ENCODE assay signal across 1 cellular context in the genomic region with DNA sequence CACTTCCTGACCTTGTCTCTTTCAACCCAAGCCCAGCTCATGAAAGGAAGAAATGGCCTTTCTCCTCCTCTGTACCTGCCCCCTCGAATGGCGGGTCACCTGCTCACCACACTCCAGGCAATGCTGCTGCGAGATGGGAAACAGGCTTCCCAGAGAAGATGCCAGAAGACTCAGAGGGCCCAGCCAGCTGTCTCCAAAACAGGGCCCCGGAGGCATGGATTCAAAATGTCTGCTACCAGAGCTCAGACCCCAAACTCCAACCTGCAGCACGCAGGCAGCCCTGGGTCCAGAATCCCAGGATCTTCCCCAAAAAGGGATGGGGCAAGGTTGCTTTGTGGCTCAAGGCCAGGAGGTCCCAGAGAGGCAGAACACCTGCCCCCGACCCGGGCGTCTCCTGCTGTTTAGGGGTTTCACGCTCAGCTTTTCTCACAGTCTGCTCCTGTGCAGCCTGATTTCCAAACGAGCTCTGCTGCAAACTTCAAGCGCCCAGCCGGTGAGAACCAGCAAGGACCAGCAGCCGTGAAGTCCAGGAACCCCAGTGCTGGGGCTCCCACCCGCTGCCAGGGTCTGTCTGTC.
TF ChIP-seq lines count a peak whose summit lies in the region.

No MANE protein-coding gene starts in this region.

TF ChIP-seq in WTC11, 78 proteins besides CTCF, POLR2A, EP300 and RAD21 (continued from another document):
- TF ChIP-seq, protein P1, sequence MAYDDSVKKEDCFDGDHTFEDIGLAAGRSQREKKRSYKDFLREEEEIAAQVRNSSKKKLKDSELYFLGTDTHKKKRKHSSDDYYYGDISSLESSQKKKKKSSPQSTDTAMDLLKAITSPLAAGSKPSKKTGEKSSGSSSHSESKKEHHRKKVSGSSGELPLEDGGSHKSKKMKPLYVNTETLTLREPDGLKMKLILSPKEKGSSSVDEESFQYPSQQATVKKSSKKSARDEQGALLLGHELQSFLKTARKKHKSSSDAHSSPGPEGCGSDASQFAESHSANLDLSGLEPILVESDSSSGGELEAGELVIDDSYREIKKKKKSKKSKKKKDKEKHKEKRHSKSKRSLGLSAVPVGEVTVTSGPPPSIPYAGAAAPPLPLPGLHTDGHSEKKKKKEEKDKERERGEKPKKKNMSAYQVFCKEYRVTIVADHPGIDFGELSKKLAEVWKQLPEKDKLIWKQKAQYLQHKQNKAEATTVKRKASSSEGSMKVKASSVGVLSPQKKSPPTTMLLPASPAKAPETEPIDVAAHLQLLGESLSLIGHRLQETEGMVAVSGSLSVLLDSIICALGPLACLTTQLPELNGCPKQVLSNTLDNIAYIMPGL (CRISPR knock-in tag; IDR thresholded peaks at IDR 0.05): no peak
- TF ChIP-seq CREB1 (CRISPR knock-in tag; IDR thresholded peaks at IDR 0.05): no peak
- TF ChIP-seq CDX4 (CRISPR knock-in tag; IDR thresholded peaks at IDR 0.05; ENCODE audit: borderline replicate concordance): no peak
- no peak for TF ChIP-seq PRDM15 (CRISPR knock-in tag; IDR thresholded peaks at IDR 0.05)
- TF ChIP-seq ZNF281 (CRISPR knock-in tag; IDR thresholded peaks at IDR 0.05): no peak
- TF ChIP-seq ZSCAN18 (CRISPR knock-in tag; IDR thresholded peaks at IDR 0.05): no peak
- TF ChIP-seq, protein P2, sequence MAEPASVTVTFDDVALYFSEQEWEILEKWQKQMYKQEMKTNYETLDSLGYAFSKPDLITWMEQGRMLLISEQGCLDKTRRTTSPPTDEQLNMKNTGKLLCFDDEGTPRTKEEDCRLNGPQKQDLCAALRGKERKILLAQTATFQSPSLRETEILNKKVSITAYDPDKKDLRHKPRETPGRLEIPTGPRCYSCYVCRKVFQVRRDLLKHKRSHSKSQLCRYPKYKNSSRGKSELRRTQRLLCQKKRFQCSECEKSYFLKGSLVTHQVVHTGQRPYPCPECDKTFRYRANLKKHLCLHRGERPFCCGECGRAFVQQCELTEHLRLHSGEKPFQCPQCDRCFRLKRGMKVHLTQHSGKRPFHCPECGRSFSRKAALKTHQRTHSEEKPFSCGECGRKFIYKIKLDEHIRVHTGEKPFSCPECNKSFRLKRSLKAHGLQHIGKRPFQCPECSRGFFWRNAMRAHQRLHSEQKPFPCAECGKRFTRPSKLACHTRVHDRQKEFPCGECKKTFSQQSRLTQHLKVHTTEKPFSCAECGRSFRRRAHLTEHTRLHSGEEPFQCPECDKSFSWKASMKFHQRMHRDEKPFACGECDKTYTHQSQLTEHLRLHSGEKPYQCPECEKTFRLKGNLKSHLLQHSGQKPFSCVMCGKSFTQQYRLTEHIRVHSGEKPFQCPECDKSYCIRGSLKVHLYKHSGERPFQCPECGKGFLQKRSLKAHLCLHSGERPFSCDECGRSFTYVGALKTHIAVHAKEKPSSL (CRISPR knock-in tag; conservative IDR thresholded peaks at IDR 0.05): no peak
- TF ChIP-seq, protein P3, sequence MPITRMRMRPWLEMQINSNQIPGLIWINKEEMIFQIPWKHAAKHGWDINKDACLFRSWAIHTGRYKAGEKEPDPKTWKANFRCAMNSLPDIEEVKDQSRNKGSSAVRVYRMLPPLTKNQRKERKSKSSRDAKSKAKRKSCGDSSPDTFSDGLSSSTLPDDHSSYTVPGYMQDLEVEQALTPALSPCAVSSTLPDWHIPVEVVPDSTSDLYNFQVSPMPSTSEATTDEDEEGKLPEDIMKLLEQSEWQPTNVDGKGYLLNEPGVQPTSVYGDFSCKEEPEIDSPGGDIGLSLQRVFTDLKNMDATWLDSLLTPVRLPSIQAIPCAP (CRISPR knock-in tag; IDR thresholded peaks at IDR 0.05): no peak
- TF ChIP-seq MXD4 (CRISPR knock-in tag; IDR thresholded peaks at IDR 0.05; ENCODE audit: borderline replicate concordance): no peak
- no peak for TF ChIP-seq ZNF512 (CRISPR knock-in tag; IDR thresholded peaks at IDR 0.05; ENCODE audit: borderline replicate concordance)
- TF ChIP-seq GRHL2 (CRISPR knock-in tag; IDR thresholded peaks at IDR 0.05; ENCODE audit: insufficient replicate concordance, severe bottlenecking): no peak
